1 cellular context compared by ENCODE assay signal in genomic region chr21:14480601-14481000, GRCh38.
TF ChIP-seq lines count a peak whose summit lies in the region.

No MANE protein-coding gene starts in this region.

TF ChIP-seq in HepG2, 621 proteins besides CTCF, POLR2A, EP300 and RAD21 (continued from another document):
- TF ChIP-seq HMGXB3 (CRISPR knock-in tag; IDR thresholded peaks at IDR 0.05; ENCODE audit: borderline replicate concordance), result no peak
- no peak for TF ChIP-seq ZNF691 (CRISPR knock-in tag; IDR thresholded peaks at IDR 0.05; ENCODE audit: borderline replicate concordance, low read depth)
- no peak for TF ChIP-seq FOXA1 (IDR thresholded peaks at IDR 0.05)
- TF ChIP-seq FOXA1 (CRISPR knock-in tag; IDR thresholded peaks at IDR 0.05), result no peak
- TF ChIP-seq RFX3 (CRISPR knock-in tag; IDR thresholded peaks at IDR 0.05), result no peak
- no peak for TF ChIP-seq SKI (IDR thresholded peaks at IDR 0.05; ENCODE audit: partially characterized antibody)
- TF ChIP-seq MAF1 (CRISPR knock-in tag; IDR thresholded peaks at IDR 0.05; ENCODE audit: borderline replicate concordance), result no peak
- no peak for TF ChIP-seq ZNF160 (CRISPR knock-in tag; IDR thresholded peaks at IDR 0.05)
- no peak for TF ChIP-seq RBM39 (IDR thresholded peaks at IDR 0.05; ENCODE audit: low read depth, low read length, poor library complexity, severe bottlenecking)
